ENCODE assay signal across 26 cellular contexts in genomic region chr11:65658174-65659021, GRCh38. TPM values are rescaled to one million over a fixed set of nuclear protein-coding genes. Genes with fewer than 3 reads are reported as not detected.
DNase-seq lines count a peak whose midpoint lies in the region; ATAC-seq and TF ChIP-seq lines count a peak whose summit lies in the region.
"Had no signal": no experiment of that assay in that cellular context is flagged by ENCODE, and none has a peak within 500 bp of the region (broad histone marks: within the 10 kb centered on the region; RNA-seq: fewer than 3 reads in every experiment).

No MANE protein-coding gene starts in this region.

- intact Hi-C loops in activated CD8-positive, alpha-beta T cell treated with anti-CD3 and anti-CD28 coated beads for 36 hours (cut with micrococcal nuclease), result no loop called here
- intact Hi-C loops in CD8-positive, alpha-beta T cell (cut with DNase I, micrococcal nuclease), result no loop called here
- intact Hi-C loops in natural killer cell (cut with micrococcal nuclease), result no loop called here
- intact Hi-C loops in cardiac septum (cut with DNase I), result no loop called here

- no peak for TF ChIP-seq CTCF in activated CD8-positive, alpha-beta T cell treated with anti-CD3 and anti-CD28 coated beads for 36 hours (IDR thresholded peaks at IDR 0.05)
- no peak for TF ChIP-seq CTCF in CD8-positive, alpha-beta T cell (IDR thresholded peaks at IDR 0.05)
- no peak for TF ChIP-seq CTCF in natural killer cell (IDR thresholded peaks at IDR 0.05)
- TF ChIP-seq CTCF in GM10248 (IDR thresholded peaks at IDR 0.05; ENCODE audit: control extremely low read depth, extremely low read depth, low read depth, missing control alignments), result no peak

- POLR2A ChIA-PET in activated CD8-positive, alpha-beta T cell treated with anti-CD3 and anti-CD28 coated beads for 36 hours (lab: Charles Lee), result interaction anchor here (0.7 to 21.3 kb wide), 4 partner anchors 15 to 236 kb away, joined by 3 to 320 read pairs (median 4); partner anchors contain the start of genes NEAT1 and SIPA1
- POLR2A ChIA-PET in activated CD8-positive, alpha-beta T cell treated with anti-CD3 and anti-CD28 coated beads, Interleukin-2, amount 10 ng/mL, durations not matched to agents 7 days and 5 days (lab: Charles Lee), result interaction anchor here (0.6 to 1.8 kb wide), 5 partner anchors 15 to 201 kb away, joined by 3 to 5 read pairs (median 3); partner anchors contain the start of gene SIPA1
- POLR2A ChIA-PET in CD8-positive, alpha-beta T cell (lab: Charles Lee), result interaction anchor here (1.2 kb wide), 1 partner anchor 17 kb away, joined by 3 read pairs; no protein-coding TSS in a partner anchor
- POLR2A ChIA-PET in GM10248 (lab: Yijun Ruan, JAX), result interaction anchor here (0.5 kb wide), 1 partner anchor 1240 kb away, joined by 10 read pairs; no protein-coding TSS in a partner anchor

- H3K4me3 ChIP-seq in CD8-positive, alpha-beta T cell (ENCODE audit: low read depth, low read length), result no peak overlapping the region
- H3K4me3 ChIP-seq: colonic mucosa, esophagus muscularis mucosa, GM23248, neural progenitor cell, upper lobe of right lung had no signal

- peak overlapping the region; percentile 75 for H3K27ac Mint-ChIP-seq in activated CD8-positive, alpha-beta T cell treated with anti-CD3 and anti-CD28 coated beads for 36 hours
- no peak overlapping the region for H3K27ac Mint-ChIP-seq in activated CD8-positive, alpha-beta T cell treated with anti-CD3 and anti-CD28 coated beads, Interleukin-2, amount 10 ng/mL, durations not matched to agents 7 days and 5 days
- peak overlapping the region; percentile 56 for H3K27ac Mint-ChIP-seq in CD8-positive, alpha-beta T cell
- peak overlapping the region; percentile 16 for H3K27ac Mint-ChIP-seq in activated naive CD8-positive, alpha-beta T cell treated with anti-CD3 and anti-CD28 coated beads, Interleukin-2, amount 50 U/mL, for 24 hours
- H3K27ac Mint-ChIP-seq in natural killer cell, result peak overlapping the region; percentile 68 to 83
- H3K27ac Mint-ChIP-seq: neural progenitor cell, WTC11 had no signal

- H3K27ac ChIP-seq in CD8-positive, alpha-beta T cell (ENCODE audit: low read depth, low read length), result no peak overlapping the region
- H3K27ac ChIP-seq: colonic mucosa, GM23248, neural progenitor cell, upper lobe of right lung had no signal

- H3K9me3 Mint-ChIP-seq in activated CD8-positive, alpha-beta T cell treated with anti-CD3 and anti-CD28 coated beads for 36 hours, result no peaks in the 10 kb centered on the region
- no peaks in the 10 kb centered on the region for H3K9me3 Mint-ChIP-seq in activated CD8-positive, alpha-beta T cell treated with anti-CD3 and anti-CD28 coated beads, Interleukin-2, amount 10 ng/mL, durations not matched to agents 7 days and 5 days (ENCODE audit: insufficient read depth)
- no peaks in the 10 kb centered on the region for H3K9me3 Mint-ChIP-seq in CD8-positive, alpha-beta T cell
- H3K9me3 Mint-ChIP-seq in activated naive CD8-positive, alpha-beta T cell treated with anti-CD3 and anti-CD28 coated beads, Interleukin-2, amount 50 U/mL, for 24 hours, result no peaks in the 10 kb centered on the region
- H3K9me3 Mint-ChIP-seq in natural killer cell, result no peaks in the 10 kb centered on the region
- H3K9me3 Mint-ChIP-seq: HFFc6, neural progenitor cell, WTC11 had no signal

- H3K27me3 Mint-ChIP-seq in activated CD8-positive, alpha-beta T cell treated with anti-CD3 and anti-CD28 coated beads for 36 hours, result no peaks in the 10 kb centered on the region
- H3K27me3 Mint-ChIP-seq in activated CD8-positive, alpha-beta T cell treated with anti-CD3 and anti-CD28 coated beads, Interleukin-2, amount 10 ng/mL, durations not matched to agents 7 days and 5 days (ENCODE audit: low read depth), result no peaks in the 10 kb centered on the region
- no peaks in the 10 kb centered on the region for H3K27me3 Mint-ChIP-seq in CD8-positive, alpha-beta T cell (ENCODE audit: low read depth)
- H3K27me3 Mint-ChIP-seq in activated naive CD8-positive, alpha-beta T cell treated with anti-CD3 and anti-CD28 coated beads, Interleukin-2, amount 50 U/mL, for 24 hours, result no peaks in the 10 kb centered on the region
- H3K27me3 Mint-ChIP-seq in natural killer cell (ENCODE audit: low read depth in 2 of 2), result no peaks in the 10 kb centered on the region

- ATAC-seq in activated CD8-positive, alpha-beta T cell treated with anti-CD3 and anti-CD28 coated beads for 36 hours, result no peak
- ATAC-seq in activated CD8-positive, alpha-beta T cell treated with anti-CD3 and anti-CD28 coated beads, Interleukin-2, amount 10 ng/mL, durations not matched to agents 7 days and 5 days, result no peak
- ATAC-seq in CD8-positive, alpha-beta T cell, result no peak
- no peak for ATAC-seq in activated naive CD8-positive, alpha-beta T cell treated with anti-CD3 and anti-CD28 coated beads, Interleukin-2, amount 50 U/mL, for 24 hours
- ATAC-seq in natural killer cell (no peak), HG03571 (IDR thresholded peaks at IDR 0.05; ENCODE audit: unreplicated experiment) (no peak)
- ATAC-seq: left lobe of liver, Right ventricle myocardium inferior, upper lobe of right lung, WTC11 had no signal

- CTCF ChIA-PET in activated CD8-positive, alpha-beta T cell treated with anti-CD3 and anti-CD28 coated beads for 36 hours (lab: Charles Lee), result interaction anchor here (1.5 kb wide), 1 partner anchor 122 kb away, joined by 6 read pairs; no protein-coding TSS in a partner anchor
- CTCF ChIA-PET in activated CD8-positive, alpha-beta T cell treated with anti-CD3 and anti-CD28 coated beads, Interleukin-2, amount 10 ng/mL, durations not matched to agents 7 days and 5 days (lab: Charles Lee), result interaction anchor here (0.8 to 1.4 kb wide), 2 partner anchors 32 to 226 kb away, joined by 3 to 4 read pairs; no protein-coding TSS in a partner anchor
- CTCF ChIA-PET in CD8-positive, alpha-beta T cell (lab: Charles Lee), result interaction anchor here (1.5 to 2.2 kb wide), 3 partner anchors 18 to 35 kb away, joined by 3 to 8 read pairs (median 5); no protein-coding TSS in a partner anchor
- CTCF ChIA-PET in GM10248 (lab: Yijun Ruan, JAX), result interaction anchor here (1.4 kb wide), 1 partner anchor 65 kb away, joined by 4 read pairs; no protein-coding TSS in a partner anchor

- H3K4me3 Mint-ChIP-seq in activated CD8-positive, alpha-beta T cell treated with anti-CD3 and anti-CD28 coated beads for 36 hours, result no peak overlapping the region
- H3K4me3 Mint-ChIP-seq in activated CD8-positive, alpha-beta T cell treated with anti-CD3 and anti-CD28 coated beads, Interleukin-2, amount 10 ng/mL, durations not matched to agents 7 days and 5 days, result no peak overlapping the region
- no peak overlapping the region for H3K4me3 Mint-ChIP-seq in CD8-positive, alpha-beta T cell
- H3K4me3 Mint-ChIP-seq in activated naive CD8-positive, alpha-beta T cell treated with anti-CD3 and anti-CD28 coated beads, Interleukin-2, amount 50 U/mL, for 24 hours, result no peak overlapping the region
- peak overlapping the region; percentile 59 for H3K4me3 Mint-ChIP-seq in natural killer cell
- H3K4me3 Mint-ChIP-seq: HFFc6, WTC11 had no signal

- no peak for DNase-seq in activated CD8-positive, alpha-beta T cell treated with anti-CD3 and anti-CD28 coated beads for 36 hours
- no peak for DNase-seq in activated CD8-positive, alpha-beta T cell treated with anti-CD3 and anti-CD28 coated beads, Interleukin-2, amount 10 ng/mL, durations not matched to agents 7 days and 5 days
- DNase-seq in CD8-positive, alpha-beta T cell, result no peak
- DNase-seq in activated naive CD8-positive, alpha-beta T cell treated with anti-CD3 and anti-CD28 coated beads, Interleukin-2, amount 50 U/mL, for 24 hours, result no peak
- no peak for DNase-seq in natural killer cell
- no peak for DNase-seq in GM10248 (ENCODE audit: extremely low spot score)
- DNase-seq in cardiac septum (ENCODE audit: low spot score), result no peak
- DNase-seq: AML-193, colonic mucosa, DMS53, foreskin melanocyte, GF-D8, GM23248, HFFc6, MM.1S, NCI-H1417, NCI-H446 treated with DMSO at 0.1 percent for 48 hours, substantia nigra, T-helper 9 cell, upper lobe of right lung had no signal

- H3K36me3 ChIP-seq in CD8-positive, alpha-beta T cell (ENCODE audit: insufficient read depth, low read length), result peaks cover 57% of the 10 kb centered on the region
- H3K36me3 ChIP-seq: neural progenitor cell had no signal

- H3K27me3 ChIP-seq in CD8-positive, alpha-beta T cell (ENCODE audit: insufficient read depth, low read length), result no peaks in the 10 kb centered on the region
- H3K27me3 ChIP-seq: colonic mucosa, esophagus muscularis mucosa, neural progenitor cell, upper lobe of right lung had no signal

- H3K4me1 Mint-ChIP-seq in activated CD8-positive, alpha-beta T cell treated with anti-CD3 and anti-CD28 coated beads for 36 hours (ENCODE audit: low read depth), result peaks cover 51% of the 10 kb centered on the region
- peaks cover 42% of the 10 kb centered on the region for H3K4me1 Mint-ChIP-seq in activated CD8-positive, alpha-beta T cell treated with anti-CD3 and anti-CD28 coated beads, Interleukin-2, amount 10 ng/mL, durations not matched to agents 7 days and 5 days (ENCODE audit: low read depth)
- peaks cover 51% of the 10 kb centered on the region for H3K4me1 Mint-ChIP-seq in CD8-positive, alpha-beta T cell (ENCODE audit: low read depth)
- H3K4me1 Mint-ChIP-seq in activated naive CD8-positive, alpha-beta T cell treated with anti-CD3 and anti-CD28 coated beads, Interleukin-2, amount 50 U/mL, for 24 hours, result peaks cover 45% of the 10 kb centered on the region
- H3K4me1 Mint-ChIP-seq in natural killer cell, result peaks cover 43 to 61% of the 10 kb centered on the region in 2 donors

- peaks cover 55% of the 10 kb centered on the region for H3K36me3 Mint-ChIP-seq in activated CD8-positive, alpha-beta T cell treated with anti-CD3 and anti-CD28 coated beads for 36 hours (ENCODE audit: low read depth)
- peaks cover 68% of the 10 kb centered on the region for H3K36me3 Mint-ChIP-seq in activated CD8-positive, alpha-beta T cell treated with anti-CD3 and anti-CD28 coated beads, Interleukin-2, amount 10 ng/mL, durations not matched to agents 7 days and 5 days (ENCODE audit: low read depth)
- H3K36me3 Mint-ChIP-seq in CD8-positive, alpha-beta T cell, result peaks cover 77% of the 10 kb centered on the region
- H3K36me3 Mint-ChIP-seq in activated naive CD8-positive, alpha-beta T cell treated with anti-CD3 and anti-CD28 coated beads, Interleukin-2, amount 50 U/mL, for 24 hours (ENCODE audit: low read depth), result peaks cover 54% of the 10 kb centered on the region
- peaks cover 25% of the 10 kb centered on the region for H3K36me3 Mint-ChIP-seq in natural killer cell

- peaks cover 36% of the 10 kb centered on the region for H3K4me1 ChIP-seq in CD8-positive, alpha-beta T cell (ENCODE audit: insufficient read depth, low read length)

- no peaks in the 10 kb centered on the region for H3K9me3 ChIP-seq in CD8-positive, alpha-beta T cell (ENCODE audit: low read length)
- H3K9me3 ChIP-seq: colonic mucosa, esophagus muscularis mucosa, upper lobe of right lung had no signal

RNA-seq across cellular contexts. Expression of gene RELA, which starts 4.3 kb away (rescaled TPM):
- total RNA-seq in activated CD8-positive, alpha-beta T cell treated with anti-CD3 and anti-CD28 coated beads for 36 hours, result 10 to 100 TPM; 65.6 to 72.5 TPM
- total RNA-seq in activated CD8-positive, alpha-beta T cell treated with anti-CD3 and anti-CD28 coated beads, Interleukin-2, amount 10 ng/mL, durations not matched to agents 7 days and 5 days, result 10 to 100 TPM; 72.5 to 82.4 TPM
- 100 to 1,000 TPM; 380 to 384 TPM for total RNA-seq in CD8-positive, alpha-beta T cell
- total RNA-seq in natural killer cell, result 100 to 1,000 TPM; 319 to 380 (median 338) TPM
- total RNA-seq in cardiac septum, result 45.0 TPM

RNA-seq across cellular contexts. Expression of gene SIPA1, which starts 20.5 kb away (rescaled TPM):
- total RNA-seq in activated CD8-positive, alpha-beta T cell treated with anti-CD3 and anti-CD28 coated beads for 36 hours, result 100 to 1,000 TPM; 172 to 180 TPM
- total RNA-seq in activated CD8-positive, alpha-beta T cell treated with anti-CD3 and anti-CD28 coated beads, Interleukin-2, amount 10 ng/mL, durations not matched to agents 7 days and 5 days, result 100 to 1,000 TPM; 245 to 274 TPM
- total RNA-seq in CD8-positive, alpha-beta T cell, result 100 to 1,000 TPM; 397 to 405 TPM
- total RNA-seq in natural killer cell, result 100 to 1,000 TPM; 520 to 776 (median 743) TPM
- total RNA-seq in cardiac septum, result 29.7 TPM

RNA-seq across cellular contexts. Expression of gene PCNX3, which starts 42.8 kb away (rescaled TPM):
- total RNA-seq in activated CD8-positive, alpha-beta T cell treated with anti-CD3 and anti-CD28 coated beads for 36 hours, result 10 to 100 TPM; 34.3 to 34.4 TPM
- 10 to 100 TPM; 50.1 to 54.8 TPM for total RNA-seq in activated CD8-positive, alpha-beta T cell treated with anti-CD3 and anti-CD28 coated beads, Interleukin-2, amount 10 ng/mL, durations not matched to agents 7 days and 5 days
- total RNA-seq in CD8-positive, alpha-beta T cell, result 10 to 100 TPM; 52.7 to 56.4 TPM
- total RNA-seq in natural killer cell (100 to 1,000 TPM; 101 to 105 (median 102) TPM), cardiac septum (15.9 TPM)

RNA-seq across cellular contexts. Expression of gene MAP3K11, which starts 44.4 kb away (rescaled TPM):
- total RNA-seq in activated CD8-positive, alpha-beta T cell treated with anti-CD3 and anti-CD28 coated beads for 36 hours, result 10 to 100 TPM; 40.3 to 45.6 TPM
- 10 to 100 TPM; 56.7 to 66.5 TPM for total RNA-seq in activated CD8-positive, alpha-beta T cell treated with anti-CD3 and anti-CD28 coated beads, Interleukin-2, amount 10 ng/mL, durations not matched to agents 7 days and 5 days
- total RNA-seq in CD8-positive, alpha-beta T cell, result 10 to 100 TPM; 56.6 to 65.7 TPM
- total RNA-seq in natural killer cell, result 10 to 100 TPM; 85.3 to 94.5 (median 94.0) TPM
- 42.5 TPM for total RNA-seq in cardiac septum

RNA-seq across cellular contexts. Expression of gene KAT5, which starts 53.7 kb away (rescaled TPM):
- total RNA-seq in activated CD8-positive, alpha-beta T cell treated with anti-CD3 and anti-CD28 coated beads for 36 hours, result 10 to 100 TPM; 67.7 to 71.8 TPM
- 10 to 100 TPM; 63.2 to 68.7 TPM for total RNA-seq in activated CD8-positive, alpha-beta T cell treated with anti-CD3 and anti-CD28 coated beads, Interleukin-2, amount 10 ng/mL, durations not matched to agents 7 days and 5 days
- 100 to 1,000 TPM; 149 to 151 TPM for total RNA-seq in CD8-positive, alpha-beta T cell
- total RNA-seq in natural killer cell (100 to 1,000 TPM; 140 to 155 (median 146) TPM), cardiac septum (49.2 TPM)
